20 cellular contexts compared by ENCODE assay signal in genomic region chr17:792277-792676, GRCh38. TPM values are rescaled to one million over a fixed set of nuclear protein-coding genes. Genes with fewer than 3 reads are reported as not detected.
DNase-seq lines count a peak whose midpoint lies in the region; TF ChIP-seq lines count a peak whose summit lies in the region.
"Had no signal": no experiment of that assay in that cellular context is flagged by ENCODE, and none has a peak within 500 bp of the region (broad histone marks: within the 10 kb centered on the region; RNA-seq: fewer than 3 reads in every experiment).

No MANE protein-coding gene starts in this region.

- no peak overlapping the region for H3K4me3 Mint-ChIP-seq in activated T-cell treated with anti-CD3 and anti-CD28 coated beads, Interleukin-2, amount 50 U/mL, for 24 hours
- no peak overlapping the region for H3K4me3 Mint-ChIP-seq in brain
- H3K4me3 Mint-ChIP-seq: activated CD4-positive, alpha-beta T cell treated with anti-CD3 and anti-CD28 coated beads, Interleukin-2, amount 10 ng/mL, durations not matched to agents 7 days and 5 days; activated T-cell treated with anti-CD3 and anti-CD28 coated beads, Interleukin-2, amount 50 U/mL, for 72 hours; T-helper 2 cell treated with Interferon-gamma antibody and Interleukin-4, amounts not matched to agents 5 μg/mL and 100 μg/mL, for 36 hours had no signal

- H3K27ac Mint-ChIP-seq in activated T-cell treated with anti-CD3 and anti-CD28 coated beads, Interleukin-2, amount 50 U/mL, for 24 hours: peak overlapping the region; percentile 29
- peak overlapping the region in 3 of 5 experiments; percentile 56 to 90 (median 57) for H3K27ac Mint-ChIP-seq in brain
- H3K27ac Mint-ChIP-seq: activated CD4-positive, alpha-beta T cell treated with anti-CD3 and anti-CD28 coated beads, Interleukin-2, amount 10 ng/mL, durations not matched to agents 7 days and 5 days; activated T-cell treated with anti-CD3 and anti-CD28 coated beads, Interleukin-2, amount 50 U/mL, for 72 hours; T-helper 2 cell treated with Interferon-gamma antibody and Interleukin-4, amounts not matched to agents 5 μg/mL and 100 μg/mL, for 36 hours had no signal

- TF ChIP-seq CTCF in brain (conservative IDR thresholded peaks at IDR 0.05): no peak
- TF ChIP-seq CTCF in kidney epithelial cell (IDR thresholded peaks at IDR 0.05; ENCODE audit: insufficient read depth, low read length, poor library complexity, severe bottlenecking): peak; percentile 5
- no peak for TF ChIP-seq CTCF in GM10266 (IDR thresholded peaks at IDR 0.05; ENCODE audit: control insufficient read depth, insufficient read depth, low read depth, missing control alignments)

- H3K4me1 Mint-ChIP-seq in activated T-cell treated with anti-CD3 and anti-CD28 coated beads, Interleukin-2, amount 50 U/mL, for 24 hours (ENCODE audit: low read depth): peaks cover 7% of the 10 kb centered on the region
- H3K4me1 Mint-ChIP-seq in brain: peaks cover 34% of the 10 kb centered on the region

- no peaks in the 10 kb centered on the region for H3K27me3 ChIP-seq in kidney epithelial cell (ENCODE audit: control insufficient read depth, insufficient read depth, low read length)
- H3K27me3 ChIP-seq: right lobe of liver, upper lobe of right lung had no signal

- peaks cover 4% of the 10 kb centered on the region for H3K36me3 ChIP-seq in kidney epithelial cell (ENCODE audit: control insufficient read depth, insufficient read depth, low read length)

- H3K9me3 Mint-ChIP-seq in activated T-cell treated with anti-CD3 and anti-CD28 coated beads, Interleukin-2, amount 50 U/mL, for 24 hours: no peaks in the 10 kb centered on the region
- H3K9me3 Mint-ChIP-seq in brain: no peaks in the 10 kb centered on the region
- H3K9me3 Mint-ChIP-seq: activated CD4-positive, alpha-beta T cell treated with anti-CD3 and anti-CD28 coated beads, Interleukin-2, amount 10 ng/mL, durations not matched to agents 7 days and 5 days; activated T-cell treated with anti-CD3 and anti-CD28 coated beads, Interleukin-2, amount 50 U/mL, for 72 hours; T-helper 2 cell treated with Interferon-gamma antibody and Interleukin-4, amounts not matched to agents 5 μg/mL and 100 μg/mL, for 36 hours had no signal

- H3K27me3 Mint-ChIP-seq in activated T-cell treated with anti-CD3 and anti-CD28 coated beads, Interleukin-2, amount 50 U/mL, for 24 hours: no peaks in the 10 kb centered on the region
- H3K27me3 Mint-ChIP-seq in brain: no peaks in the 10 kb centered on the region
- H3K27me3 Mint-ChIP-seq: activated CD4-positive, alpha-beta T cell treated with anti-CD3 and anti-CD28 coated beads, Interleukin-2, amount 10 ng/mL, durations not matched to agents 7 days and 5 days had no signal

- H3K36me3 Mint-ChIP-seq in activated T-cell treated with anti-CD3 and anti-CD28 coated beads, Interleukin-2, amount 50 U/mL, for 24 hours (ENCODE audit: low read depth): peaks cover 63% of the 10 kb centered on the region
- H3K36me3 Mint-ChIP-seq in brain: peaks cover 37% of the 10 kb centered on the region

- no peak for DNase-seq in activated T-cell treated with anti-CD3 and anti-CD28 coated beads, Interleukin-2, amount 50 U/mL, for 24 hours
- DNase-seq in activated T-cell treated with anti-CD3 and anti-CD28 coated beads, Interleukin-2, amount 50 U/mL, for 1 hour: no peak
- DNase-seq in kidney epithelial cell (ENCODE audit: low read depth) (no peak), HPDE6-E6E7 (ENCODE audit: extremely low spot score) (no peak), mesenteric fat pad (ENCODE audit: low spot score) (no peak), GM10266 (ENCODE audit: extremely low spot score) (no peak), COR-L47 (lab: John Stamatoyannopoulos, UW) (no peak)
- DNase-seq: activated CD4-positive, alpha-beta T cell treated with anti-CD3 and anti-CD28 coated beads, Interleukin-2, amount 10 ng/mL, durations not matched to agents 7 days and 5 days; activated T-cell treated with anti-CD3 and anti-CD28 coated beads, Interleukin-2, amount 50 U/mL, for 72 hours; amygdala; Caco-2; Kasumi-1; NCI-H1694 treated with DMSO at 0.1 percent for 48 hours; NCI-H524; right lobe of liver; stimulated activated CD4-positive, alpha-beta T cell treated with anti-CD3 and anti-CD28 coated beads, Interleukin-4, amount 100 ng/mL, for 1 hour; upper lobe of right lung had no signal

- H3K4me3 ChIP-seq in kidney epithelial cell (ENCODE audit: low read depth, low read length): no peak overlapping the region
- H3K4me3 ChIP-seq: coronary artery, right lobe of liver, upper lobe of right lung had no signal

RNA-seq across cellular contexts. Expression of gene MRM3, which starts 10.1 kb away (rescaled TPM):
- 13.9 TPM for polyA plus RNA-seq in brain (ENCODE audit: insufficient read depth, low read depth, low replicate concordance)
- total RNA-seq in kidney epithelial cell: 25.3 and 28.0 TPM in 2 replicates
- 12.7 TPM for total RNA-seq in mesenteric fat pad

RNA-seq across cellular contexts. Expression of gene GLOD4, which starts 10.2 kb away (rescaled TPM):
- polyA plus RNA-seq in brain (ENCODE audit: insufficient read depth, low read depth, low replicate concordance): 87.4 TPM
- total RNA-seq in kidney epithelial cell (87.0 and 121 TPM in 2 replicates), mesenteric fat pad (43.5 TPM)

RNA-seq across cellular contexts. Expression of gene GEMIN4, which starts 40.2 kb away (rescaled TPM):
- polyA plus RNA-seq in brain (ENCODE audit: insufficient read depth, low read depth, low replicate concordance): 16.1 TPM
- total RNA-seq in kidney epithelial cell: 13.3 and 21.6 TPM in 2 replicates
- total RNA-seq in mesenteric fat pad: 19.2 TPM

RNA-seq across cellular contexts. Expression of gene TLCD3A, which starts 59.9 kb away (rescaled TPM):
- polyA plus RNA-seq in brain (ENCODE audit: insufficient read depth, low read depth, low replicate concordance): 19.4 TPM
- total RNA-seq in kidney epithelial cell (28.3 and 38.4 TPM in 2 replicates), mesenteric fat pad (11.5 TPM)
